Comparison of ENCODE assay signal across 1 cellular context in genomic region chr2:65030933-65031332, GRCh38.
A peak's percentile ranks its signal among the peaks of the same experiment; 100 is the strongest.
TF ChIP-seq lines count a peak whose summit lies in the region.

No MANE protein-coding gene starts in this region.

TF ChIP-seq in GM12878, 131 proteins besides CTCF, POLR2A, EP300 and RAD21:
- no peak for TF ChIP-seq FOXK2 (IDR thresholded peaks at IDR 0.05)
- no peak for TF ChIP-seq USF1 (IDR thresholded peaks at IDR 0.05; ENCODE audit: borderline replicate concordance, extremely low read length, insufficient read depth, low read depth, low read length)
- no peak for TF ChIP-seq RUNX3 (IDR thresholded peaks at IDR 0.05; ENCODE audit: low read length)
- no peak for TF ChIP-seq CHD2 (IDR thresholded peaks at IDR 0.05; ENCODE audit: borderline replicate concordance, low read depth, low read length)
- TF ChIP-seq, protein P1, sequence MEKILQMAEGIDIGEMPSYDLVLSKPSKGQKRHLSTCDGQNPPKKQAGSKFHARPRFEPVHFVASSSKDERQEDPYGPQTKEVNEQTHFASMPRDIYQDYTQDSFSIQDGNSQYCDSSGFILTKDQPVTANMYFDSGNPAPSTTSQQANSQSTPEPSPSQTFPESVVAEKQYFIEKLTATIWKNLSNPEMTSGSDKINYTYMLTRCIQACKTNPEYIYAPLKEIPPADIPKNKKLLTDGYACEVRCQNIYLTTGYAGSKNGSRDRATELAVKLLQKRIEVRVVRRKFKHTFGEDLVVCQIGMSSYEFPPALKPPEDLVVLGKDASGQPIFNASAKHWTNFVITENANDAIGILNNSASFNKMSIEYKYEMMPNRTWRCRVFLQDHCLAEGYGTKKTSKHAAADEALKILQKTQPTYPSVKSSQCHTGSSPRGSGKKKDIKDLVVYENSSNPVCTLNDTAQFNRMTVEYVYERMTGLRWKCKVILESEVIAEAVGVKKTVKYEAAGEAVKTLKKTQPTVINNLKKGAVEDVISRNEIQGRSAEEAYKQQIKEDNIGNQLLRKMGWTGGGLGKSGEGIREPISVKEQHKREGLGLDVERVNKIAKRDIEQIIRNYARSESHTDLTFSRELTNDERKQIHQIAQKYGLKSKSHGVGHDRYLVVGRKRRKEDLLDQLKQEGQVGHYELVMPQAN (conservative IDR thresholded peaks at IDR 0.05), result no peak
- TF ChIP-seq CBX3 (IDR thresholded peaks at IDR 0.05; ENCODE audit: borderline replicate concordance, low read depth), result no peak
- TF ChIP-seq ZSCAN29 (IDR thresholded peaks at IDR 0.05), result no peak
- TF ChIP-seq SUZ12 (IDR thresholded peaks at IDR 0.05; ENCODE audit: unreplicated experiment), result no peak
- 0 out of 2 replicates have a peak, but pooled peaks have one; percentile 15 for TF ChIP-seq MTA3 (IDR thresholded peaks at IDR 0.05; ENCODE audit: borderline replicate concordance, low read length)
- no peak for TF ChIP-seq ZBTB40 (IDR thresholded peaks at IDR 0.05; ENCODE audit: borderline replicate concordance)
- 0 out of 2 replicates have a peak, but pooled peaks have one; percentile 14 for TF ChIP-seq NFIC (IDR thresholded peaks at IDR 0.05; ENCODE audit: low read depth, low read length)
- no peak for TF ChIP-seq CEBPB (IDR thresholded peaks at IDR 0.05; ENCODE audit: borderline replicate concordance in 1 of 2, low read depth in 2 of 2, low read length in 2 of 2)
- TF ChIP-seq, protein P2, sequence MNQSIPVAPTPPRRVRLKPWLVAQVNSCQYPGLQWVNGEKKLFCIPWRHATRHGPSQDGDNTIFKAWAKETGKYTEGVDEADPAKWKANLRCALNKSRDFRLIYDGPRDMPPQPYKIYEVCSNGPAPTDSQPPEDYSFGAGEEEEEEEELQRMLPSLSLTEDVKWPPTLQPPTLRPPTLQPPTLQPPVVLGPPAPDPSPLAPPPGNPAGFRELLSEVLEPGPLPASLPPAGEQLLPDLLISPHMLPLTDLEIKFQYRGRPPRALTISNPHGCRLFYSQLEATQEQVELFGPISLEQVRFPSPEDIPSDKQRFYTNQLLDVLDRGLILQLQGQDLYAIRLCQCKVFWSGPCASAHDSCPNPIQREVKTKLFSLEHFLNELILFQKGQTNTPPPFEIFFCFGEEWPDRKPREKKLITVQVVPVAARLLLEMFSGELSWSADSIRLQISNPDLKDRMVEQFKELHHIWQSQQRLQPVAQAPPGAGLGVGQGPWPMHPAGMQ (IDR thresholded peaks at IDR 0.05; ENCODE audit: borderline replicate concordance), result no peak
- no peak for TF ChIP-seq STAT3 (IDR thresholded peaks at IDR 0.05; ENCODE audit: low read depth, low read length)
- TF ChIP-seq MTA2 (IDR thresholded peaks at IDR 0.05; ENCODE audit: low read depth), result no peak
